15 cellular contexts compared by ENCODE assay signal in the genomic region with DNA sequence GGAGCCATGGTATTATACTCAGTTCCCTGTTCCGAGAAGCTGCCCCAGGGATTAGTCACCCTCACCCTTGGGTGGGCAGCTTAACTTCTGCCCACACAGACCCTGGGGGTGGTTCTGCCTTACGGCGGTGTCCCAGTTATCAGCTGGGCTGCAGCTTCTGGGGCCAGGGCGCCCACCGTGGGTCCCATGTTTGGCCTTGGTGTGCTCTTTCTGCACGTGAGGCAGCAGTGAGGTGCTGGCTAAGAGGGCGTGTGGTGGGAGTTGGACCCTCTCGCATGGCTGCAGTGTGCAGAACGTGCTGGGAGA. TPM values are rescaled to one million over a fixed set of nuclear protein-coding genes. Genes with fewer than 3 reads are reported as not detected.
DNase-seq lines count a peak whose midpoint lies in the region; ATAC-seq and TF ChIP-seq lines count a peak whose summit lies in the region.
"Had no signal": no experiment of that assay in that cellular context is flagged by ENCODE, and none has a peak within 500 bp of the region (broad histone marks: within the 10 kb centered on the region; RNA-seq: fewer than 3 reads in every experiment).

No MANE protein-coding gene starts in this region.

- no peak overlapping the region for H3K4me3 ChIP-seq in HUES64 (ENCODE audit: low read length)
- no peak overlapping the region for H3K4me3 ChIP-seq in endodermal cell (ENCODE audit: low read length)
- peak overlapping the region; percentile 48 for H3K4me3 ChIP-seq in neural cell (ENCODE audit: low read length)
- no peak overlapping the region for H3K4me3 ChIP-seq in aorta (ENCODE audit: low read length in 2 of 2)
- no peak overlapping the region for H3K4me3 ChIP-seq in stomach

- TF ChIP-seq CTCF in endodermal cell (conservative IDR thresholded peaks at IDR 0.05) (no peak), neural cell (IDR thresholded peaks at IDR 0.05; ENCODE audit: poor library complexity, severe bottlenecking) (no peak), stomach (IDR thresholded peaks at IDR 0.05) (no peak)

- H3K4me3 Mint-ChIP-seq in endodermal cell, result no peak overlapping the region
- H3K4me3 Mint-ChIP-seq: CD8-positive, alpha-beta T cell had no signal

- no peaks in the 10 kb centered on the region for H3F3A ChIP-seq in neural cell (ENCODE audit: insufficient read depth, low read length, poor library complexity, severe bottlenecking)

- peak; percentile 15 for ATAC-seq in aorta (ENCODE audit: low FRiP score)
- no peak for ATAC-seq in HG03139 (IDR thresholded peaks at IDR 0.05; ENCODE audit: unreplicated experiment)
- ATAC-seq: CD8-positive, alpha-beta T cell; PC-3 had no signal

- no peak overlapping the region for H3K9ac ChIP-seq in HUES64 (ENCODE audit: low read depth, low read length)
- H3K9ac ChIP-seq in endodermal cell (ENCODE audit: extremely low read depth, low read length, poor library complexity, severe bottlenecking), result no peak overlapping the region
- peak overlapping the region; percentile 34 for H3K9ac ChIP-seq in neural cell (ENCODE audit: low read length)

- H3K4me1 ChIP-seq in HUES64 (ENCODE audit: insufficient read depth, low read length), result peaks cover 17% of the 10 kb centered on the region
- peaks cover 10% of the 10 kb centered on the region for H3K4me1 ChIP-seq in endodermal cell (ENCODE audit: control insufficient read depth, insufficient read depth, low read length)
- no peaks in the 10 kb centered on the region for H3K4me1 ChIP-seq in aorta (ENCODE audit: control insufficient read depth in 1 of 2, insufficient read depth in 2 of 2, low read length in 2 of 2)
- peaks cover 0 to 10% (median 0%) of the 10 kb centered on the region in 4 donors for H3K4me1 ChIP-seq in stomach

- TF ChIP-seq POLR2A in stomach (IDR thresholded peaks at IDR 0.05), result no peak

- H3K9me3 ChIP-seq in HUES64 (ENCODE audit: insufficient read depth, low read depth, low read length), result no peaks in the 10 kb centered on the region
- H3K9me3 ChIP-seq in endodermal cell (ENCODE audit: control insufficient read depth, low read length), result no peaks in the 10 kb centered on the region
- no peaks in the 10 kb centered on the region for H3K9me3 ChIP-seq in neural cell (ENCODE audit: low read length)
- no peaks in the 10 kb centered on the region for H3K9me3 ChIP-seq in aorta (ENCODE audit: control insufficient read depth, low read length)
- no peaks in the 10 kb centered on the region for H3K9me3 ChIP-seq in stomach
- H3K9me3 ChIP-seq: BE2C had no signal

- no peak overlapping the region for H3K4me2 ChIP-seq in neural cell (ENCODE audit: low read length)

- intact Hi-C loops in aorta (cut with DNase I) (no loop called here), stomach (cut with DNase I; ENCODE audit: low total_unique reads) (no loop called here)

- H4K20me1 ChIP-seq in neural cell (ENCODE audit: insufficient read depth), result no peaks in the 10 kb centered on the region

- no peaks in the 10 kb centered on the region for H3K27me3 Mint-ChIP-seq in endodermal cell (ENCODE audit: insufficient read depth)

- no peak for TF ChIP-seq EP300 in neural cell (conservative IDR thresholded peaks at IDR 0.05; ENCODE audit: poor library complexity, severe bottlenecking)
- TF ChIP-seq EP300 in stomach (IDR thresholded peaks at IDR 0.05), result no peak

- no peaks in the 10 kb centered on the region for H3K9me3 Mint-ChIP-seq in endodermal cell
- H3K9me3 Mint-ChIP-seq: CD8-positive, alpha-beta T cell had no signal

- DNase-seq in endodermal cell (no peak), aorta (no peak), stomach (no peak), activated T-cell treated with anti-CD3 and anti-CD28 coated beads for 4 hours (no peak)
- DNase-seq: CD8-positive, alpha-beta T cell; GDM1; MM.1S; NCI-H1105; NCI-H345; NCI-H526 treated with DMSO at 0.1 percent for 48 hours; PC-3 had no signal

- no peaks in the 10 kb centered on the region for H3K36me3 ChIP-seq in HUES64 (ENCODE audit: insufficient read depth, low read length)
- peaks cover 4% of the 10 kb centered on the region for H3K36me3 ChIP-seq in endodermal cell (ENCODE audit: control insufficient read depth, insufficient read depth, low read length)
- H3K36me3 ChIP-seq in neural cell (ENCODE audit: insufficient read depth, low read length), result no peaks in the 10 kb centered on the region
- H3K36me3 ChIP-seq in aorta (ENCODE audit: control insufficient read depth in 1 of 2, insufficient read depth in 2 of 2, low read length in 1 of 2), result no peaks in the 10 kb centered on the region
- peaks cover 0 to 41% (median 30%) of the 10 kb centered on the region in 4 donors for H3K36me3 ChIP-seq in stomach
- H3K36me3 ChIP-seq: BE2C had no signal

- H3K36me3 Mint-ChIP-seq in endodermal cell (ENCODE audit: low read depth), result peaks cover 20% of the 10 kb centered on the region

- no peaks in the 10 kb centered on the region for H3K9me2 ChIP-seq in neural cell (ENCODE audit: insufficient read depth, low read length)

- H3K27ac Mint-ChIP-seq in endodermal cell, result no peak overlapping the region
- H3K27ac Mint-ChIP-seq: CD8-positive, alpha-beta T cell had no signal

- peaks cover 33% of the 10 kb centered on the region for H3K4me1 Mint-ChIP-seq in endodermal cell

- H3K27ac ChIP-seq in HUES64 (ENCODE audit: low read depth, low read length) (peak overlapping the region; percentile 36; the same call in 1 of the 2 replicates), endodermal cell (ENCODE audit: low read depth, low read length) (peak overlapping the region; percentile 87), neural cell (ENCODE audit: low read length) (peak overlapping the region; percentile 55), aorta (ENCODE audit: low read depth in 1 of 2, low read length in 2 of 2) (no peak overlapping the region), stomach (no peak overlapping the region)

- 95% methylated on average over 9 of the region's 9 CpGs for WGBS in HUES64
- WGBS in endodermal cell (ENCODE audit: insufficient coverage in 1 of 2, insufficient read length in 1 of 2), 2 experiments, result 94 to 100% methylated on average over 1 to 9 of the region's 9 CpGs
- 84 to 88% methylated on average over 9 of the region's 9 CpGs for WGBS in aorta, 2 donors
- 93 to 97% (median 96%) methylated on average over 9 of the region's 9 CpGs for WGBS in stomach, 5 donors

- H2AFZ ChIP-seq in neural cell (ENCODE audit: low read depth, low read length), result no peak overlapping the region

- H3K79me2 ChIP-seq in neural cell (replicated peaks; ENCODE audit: insufficient read depth, low read length), result peaks cover 20% of the 10 kb centered on the region

- H3K27me3 ChIP-seq in HUES64 (ENCODE audit: insufficient read depth, low read length) (no peaks in the 10 kb centered on the region), endodermal cell (ENCODE audit: control insufficient read depth, insufficient read depth, low read length, poor library complexity, severe bottlenecking) (no peaks in the 10 kb centered on the region), neural cell (ENCODE audit: insufficient read depth, low read depth, low read length) (no peaks in the 10 kb centered on the region), aorta (ENCODE audit: control insufficient read depth in 1 of 2, insufficient read depth in 2 of 2, low read length in 1 of 2) (no peaks in the 10 kb centered on the region), stomach (no peaks in the 10 kb centered on the region)
- H3K27me3 ChIP-seq: BE2C had no signal

- no peak for TF ChIP-seq RAD21 in neural cell (conservative IDR thresholded peaks at IDR 0.05)

TF ChIP-seq in neural cell, 6 proteins besides CTCF, POLR2A, EP300 and RAD21 (continues in another document):
- no peak for TF ChIP-seq SMC3 (conservative IDR thresholded peaks at IDR 0.05; ENCODE audit: poor library complexity)
- no peak for TF ChIP-seq TAF1 (IDR thresholded peaks at IDR 0.05; ENCODE audit: low read depth)
- TF ChIP-seq EZH2 (IDR thresholded peaks at IDR 0.05; ENCODE audit: borderline replicate concordance, insufficient read depth, low read length, poor library complexity, severe bottlenecking), result no peak

RNA-seq across cellular contexts. Expression of a gene that starts 46.7 kb away (rescaled TPM):
- 20.1 TPM for polyA plus RNA-seq in HUES64 (2013, experiment 1 of 2)
- 17.1 TPM for polyA plus RNA-seq in HUES64 (2013, experiment 2 of 2)
- total RNA-seq in endodermal cell (10 to 100 TPM; 62.7 to 68.9 TPM), aorta (10 to 100 TPM; 60.5 to 63.3 TPM), stomach (100 to 1,000 TPM in 1 of 5 donors, 10 to 100 TPM in 3, 1 to 10 TPM in 1; 6.7 to 102 (median 57.8) TPM)
- 34.8 TPM for polyA plus RNA-seq in endodermal cell (2013, experiment 1 of 2)
- 35.1 TPM for polyA plus RNA-seq in endodermal cell (2013, experiment 2 of 2)
- polyA plus RNA-seq in neural cell (55.0 and 60.4 TPM in 2 replicates), aorta (10 to 100 TPM; 22.0 to 68.8 TPM), stomach (10 to 100 TPM; 15.4 to 19.7 (median 16.2) TPM)
- 47.9 and 55.8 TPM in 2 replicates for polyA minus RNA-seq in neural cell

RNA-seq across cellular contexts. Expression of a gene that starts 55.4 kb away (rescaled TPM):
- 31.1 TPM for polyA plus RNA-seq in HUES64 (2013, experiment 1 of 2)
- polyA plus RNA-seq in HUES64 (2013, experiment 2 of 2), result 29.1 TPM
- total RNA-seq in endodermal cell (10 to 100 TPM; 55.3 to 76.1 TPM), aorta (10 to 100 TPM; 27.9 to 33.9 TPM), stomach (100 to 1,000 TPM in 1 of 5 donors, 10 to 100 TPM in 4; 25.2 to 235 (median 83.5) TPM)
- polyA plus RNA-seq in endodermal cell (2013, experiment 1 of 2), result 23.1 TPM
- polyA plus RNA-seq in endodermal cell (2013, experiment 2 of 2), result 20.1 TPM
- polyA plus RNA-seq in neural cell (11.5 and 15.6 TPM in 2 replicates), aorta (10 to 100 TPM; 15.3 to 24.1 TPM), stomach (10 to 100 TPM; 29.3 to 33.2 (median 29.6) TPM)
- polyA minus RNA-seq in neural cell, result 19.0 and 21.2 TPM in 2 replicates

Comparison
In these comparisons a context has a peak if more than half of its experiments do, and no peak if none do; other contexts are left out.
1. H3K27ac ChIP-seq: peak in HUES64 (single experiment), endodermal cell (single experiment) and neural cell (single experiment); none in aorta (0 of 2) and stomach (0 of 5).